Comparison of ENCODE assay signal across 1 cellular context in genomic region chr1:203536981-203537455, GRCh38.
TF ChIP-seq lines count a peak whose summit lies in the region.

No MANE protein-coding gene starts in this region.

TF ChIP-seq in IMR-90, 13 proteins besides CTCF, POLR2A, EP300 and RAD21 (continued from another document):
- no peak for TF ChIP-seq USF2 (IDR thresholded peaks at IDR 0.05; ENCODE audit: low read depth, low read length)
- TF ChIP-seq NFE2L2 (IDR thresholded peaks at IDR 0.05; ENCODE audit: low read depth, low read length) = peak; percentile 21; the same call in 1 of the 2 replicates
- peak; percentile 82 for TF ChIP-seq FOS (IDR thresholded peaks at IDR 0.05; ENCODE audit: low read depth, low read length)
- no peak for TF ChIP-seq CHD1 (IDR thresholded peaks at IDR 0.05; ENCODE audit: low read depth, low read length)
- TF ChIP-seq SMC3 (IDR thresholded peaks at IDR 0.05; ENCODE audit: low read depth, low read length) = no peak
